ENCODE assay signal across 8 cellular contexts in the genomic region with DNA sequence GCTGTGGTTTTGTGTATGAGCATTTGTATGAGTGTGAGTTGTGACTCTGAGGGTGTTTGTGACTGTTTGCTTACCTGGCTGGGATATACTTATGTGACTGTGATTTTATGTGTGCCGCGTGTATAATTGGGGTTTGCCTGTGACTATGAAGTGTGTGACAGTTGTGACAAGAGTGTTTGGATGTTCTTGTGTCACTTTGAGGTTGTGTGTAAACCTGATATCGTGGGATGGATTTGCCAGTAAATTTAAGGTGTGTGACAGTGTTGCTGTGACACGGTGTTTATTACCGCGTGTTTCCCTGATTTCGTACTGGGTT. TPM values are rescaled to one million over a fixed set of nuclear protein-coding genes. Genes with fewer than 3 reads are reported as not detected.
DNase-seq lines count a peak whose midpoint lies in the region; ATAC-seq and TF ChIP-seq lines count a peak whose summit lies in the region.

No MANE protein-coding gene starts in this region.

- peaks cover 13% of the 10 kb centered on the region for H3K9me3 Mint-ChIP-seq in glutamatergic neuron (ENCODE audit: unreplicated experiment)

- peak overlapping the region; percentile 98 for H3K4me3 Mint-ChIP-seq in T-helper 17 cell
- H3K4me3 Mint-ChIP-seq in glutamatergic neuron (ENCODE audit: unreplicated experiment) = peak overlapping the region; percentile 95

- H3K27ac Mint-ChIP-seq in T-helper 17 cell (peak overlapping the region; percentile 97), glutamatergic neuron (ENCODE audit: unreplicated experiment) (peak overlapping the region; percentile 91)

- H3K9ac ChIP-seq in skeletal muscle tissue (ENCODE audit: low read depth in 1 of 3, low read length in 3 of 3) = peak overlapping the region; percentile 89 to 97 (median 90)

- peaks cover 11% of the 10 kb centered on the region in 3 donors for H3K4me1 ChIP-seq in skeletal muscle tissue (ENCODE audit: control insufficient read depth in 3 of 3, insufficient read depth in 3 of 3, low read length in 3 of 3)

- H3K4me3 ChIP-seq in H7 (ENCODE audit: insufficient read depth, low read depth, low read length) (peak overlapping the region; percentile 85), skeletal muscle tissue (ENCODE audit: low read length in 3 of 3) (peak overlapping the region; percentile 81 to 99 (median 93))

- H3K27me3 Mint-ChIP-seq in T-helper 17 cell = no peaks in the 10 kb centered on the region
- peaks cover 4% of the 10 kb centered on the region for H3K27me3 Mint-ChIP-seq in glutamatergic neuron (ENCODE audit: unreplicated experiment)

- ATAC-seq in T-helper 17 cell = no peak
- ATAC-seq in GM19023 (IDR thresholded peaks at IDR 0.05; ENCODE audit: unreplicated experiment) = no peak
- ATAC-seq in HG03354 (IDR thresholded peaks at IDR 0.05; ENCODE audit: poor library complexity, severe bottlenecking, unreplicated experiment) = no peak

- peak overlapping the region; percentile 87 for H3K27ac ChIP-seq in skeletal muscle tissue (ENCODE audit: low read depth, low read length)

- H3K4me1 Mint-ChIP-seq in T-helper 17 cell = peaks cover 23% of the 10 kb centered on the region
- H3K4me1 Mint-ChIP-seq in glutamatergic neuron (ENCODE audit: low read depth, unreplicated experiment) = peaks cover 10% of the 10 kb centered on the region

- H3K36me3 ChIP-seq in H7 (replicated peaks; ENCODE audit: control insufficient read depth, insufficient read depth, low read length) (no peaks in the 10 kb centered on the region), skeletal muscle tissue (ENCODE audit: control insufficient read depth in 3 of 3, insufficient read depth in 3 of 3, low read length in 3 of 3) (peaks cover 2 to 15% (median 14%) of the 10 kb centered on the region in 3 donors)

- H3K9me3 ChIP-seq in T-helper 17 cell (ENCODE audit: control insufficient read depth, low read length, poor library complexity, severe bottlenecking) = no peaks in the 10 kb centered on the region
- H3K9me3 ChIP-seq in skeletal muscle tissue (ENCODE audit: control insufficient read depth in 3 of 3, low read length in 3 of 3) = peaks cover 3 to 12% (median 6%) of the 10 kb centered on the region in 3 donors

- DNase-seq in H7 (no peak), T-helper 17 cell (no peak), glutamatergic neuron (no peak), HuH-7.5 (ENCODE audit: low spot score) (no peak)
- no peak for DNase-seq in activated CD8-positive, alpha-beta memory T cell treated with anti-CD3 and anti-CD28 coated beads, Interleukin-2, amount 50 U/mL, for 4 hours

- TF ChIP-seq CTCF in glutamatergic neuron (IDR thresholded peaks at IDR 0.05; ENCODE audit: partially characterized antibody, unreplicated experiment) = no peak

- no peaks in the 10 kb centered on the region for H3K27me3 ChIP-seq in H7 (ENCODE audit: control insufficient read depth, insufficient read depth, low read length)
- no peaks in the 10 kb centered on the region for H3K27me3 ChIP-seq in skeletal muscle tissue (ENCODE audit: control insufficient read depth in 3 of 3, insufficient read depth in 3 of 3, low read length in 3 of 3)

- H3K36me3 Mint-ChIP-seq in T-helper 17 cell (ENCODE audit: low read depth) (peaks cover 13% of the 10 kb centered on the region), glutamatergic neuron (ENCODE audit: unreplicated experiment) (peaks cover 24% of the 10 kb centered on the region)

RNA-seq across cellular contexts. Expression of a gene that starts 0.4 kb away (rescaled TPM):
- total RNA-seq in H7 (2014; rRNA removed; shearing (Covaris generic)) = 5.0 and 10.7 TPM in 2 replicates
- 1 to 10 TPM; 6.4 to 8.3 TPM for total RNA-seq in T-helper 17 cell
- total RNA-seq in glutamatergic neuron (ENCODE audit: unreplicated experiment) = 13.2 TPM
- total RNA-seq in skeletal muscle tissue = 29.2 TPM
